8 cellular contexts compared by ENCODE assay signal in genomic region chr1:38859561-38860463, GRCh38.
DNase-seq lines count a peak whose midpoint lies in the region; ATAC-seq and TF ChIP-seq lines count a peak whose summit lies in the region.

Gene RRAGC, minus strand, starts transcription at chr1:38859772. Its CDS starts 126 bp downstream, at chr1:38859646.

- POLR2A ChIA-PET in GM10248 (lab: Yijun Ruan, JAX), result interaction anchor here (1.0 kb wide), 1 partner anchor 17 kb away, joined by 3 read pairs; no protein-coding TSS in a partner anchor

- no peak for TF ChIP-seq CTCF in GM10248 (IDR thresholded peaks at IDR 0.05; ENCODE audit: control extremely low read depth, extremely low read depth, low read depth, missing control alignments)

- CTCF ChIA-PET in GM10248 (lab: Yijun Ruan, JAX), result interaction anchor here (1.2 to 3.1 kb wide), 2 partner anchors 12 to 13 kb away, joined by 3 to 12 read pairs; partner anchors contain the start of gene MYCBP

- H3K9me3 Mint-ChIP-seq in activated naive CD4-positive, alpha-beta T cell treated with anti-CD3 and anti-CD28 coated beads, Interleukin-2, amount 50 U/mL, for 24 hours, result no peaks in the 10 kb centered on the region

- no peaks in the 10 kb centered on the region for H3K27me3 Mint-ChIP-seq in activated naive CD4-positive, alpha-beta T cell treated with anti-CD3 and anti-CD28 coated beads, Interleukin-2, amount 50 U/mL, for 24 hours

- ATAC-seq in HG02610 (IDR thresholded peaks at IDR 0.05; ENCODE audit: unreplicated experiment), result peak; percentile 91
- ATAC-seq in SK-N-SH treated with all-trans-retinoic acid at 6 μM for 48 hours, result peak; percentile 98

- peak within 1 kb of the TSS; percentile 94 for H3K4me3 Mint-ChIP-seq in activated naive CD4-positive, alpha-beta T cell treated with anti-CD3 and anti-CD28 coated beads, Interleukin-2, amount 50 U/mL, for 24 hours

- peak within 1 kb of the TSS; percentile 79 for H3K27ac Mint-ChIP-seq in activated naive CD4-positive, alpha-beta T cell treated with anti-CD3 and anti-CD28 coated beads, Interleukin-2, amount 50 U/mL, for 24 hours

- peak; percentile 100 for DNase-seq in GM10248 (ENCODE audit: extremely low spot score)
- peak; percentile 97 for DNase-seq in NCI-H1092 treated with DMSO at 0.1 percent for 48 hours (lab: John Stamatoyannopoulos, UW)
- peak; percentile 98 for DNase-seq in globus pallidus (ENCODE audit: low spot score)
- peak; percentile 90 to 100 (median 98) for DNase-seq in nucleus accumbens (lab: John Stamatoyannopoulos, UW)
- peak; percentile 98 for DNase-seq in superior temporal gyrus (ENCODE audit: extremely low spot score)

- peaks cover 8% of the 10 kb centered on the region for H3K36me3 Mint-ChIP-seq in activated naive CD4-positive, alpha-beta T cell treated with anti-CD3 and anti-CD28 coated beads, Interleukin-2, amount 50 U/mL, for 24 hours

- H3K4me1 Mint-ChIP-seq in activated naive CD4-positive, alpha-beta T cell treated with anti-CD3 and anti-CD28 coated beads, Interleukin-2, amount 50 U/mL, for 24 hours, result peaks cover 76% of the 10 kb centered on the region

TF ChIP-seq in SK-N-SH treated with all-trans-retinoic acid at 6 μM for 48 hours, 23 proteins besides CTCF, POLR2A, EP300 and RAD21:
- TF ChIP-seq ZC3H10 (CRISPR knock-in tag; IDR thresholded peaks at IDR 0.05) (no peak), ARNTL (CRISPR knock-in tag; IDR thresholded peaks at IDR 0.05; ENCODE audit: borderline replicate concordance, low read depth) (peak; percentile 88; the same call in 1 of the 2 replicates)

Comparison
In these comparisons a context has a peak if more than half of its experiments do, and no peak if none do; other contexts are left out.
1. Peak in every context shown above with its lines: DNase-seq and ATAC-seq.